Comparison of ENCODE assay signal across 8 cellular contexts in genomic region chr16:228151-228855, GRCh38. TPM values are rescaled to one million over a fixed set of nuclear protein-coding genes. Genes with fewer than 3 reads are reported as not detected.
DNase-seq lines count a peak whose midpoint lies in the region; ATAC-seq, FAIRE-seq and TF ChIP-seq lines count a peak whose summit lies in the region.

No MANE protein-coding gene starts in this region.

- DNase-seq in activated CD4-positive, alpha-beta T cell treated with anti-CD3 and anti-CD28 coated beads for 36 hours: no peak
- DNase-seq in activated CD4-positive, alpha-beta T cell treated with anti-CD3 and anti-CD28 coated beads, Interleukin-2, amount 50 U/mL, for 4 hours: no peak
- no peak for DNase-seq in MG63
- DNase-seq in breast epithelium (ENCODE audit: low spot score in 2 of 2): no peak
- DNase-seq in HepG2 (ENCODE audit: low spot score): peak; percentile 10
- DNase-seq in tibial artery: no peak
- DNase-seq in inferior parietal cortex (ENCODE audit: extremely low spot score): no peak
- DNase-seq in T-helper 9 cell: no peak

- TF ChIP-seq POLR2A in breast epithelium (IDR thresholded peaks at IDR 0.05) (no peak), HepG2 (IDR thresholded peaks at IDR 0.05; ENCODE audit: insufficient read depth in 1 of 2, low read depth in 2 of 2, low read length in 2 of 2) (no peak)

- peak overlapping the region; percentile 97 for H3K4me2 ChIP-seq in HepG2 (ENCODE audit: low read depth, low read length)

- no peaks in the 10 kb centered on the region for H3K27me3 ChIP-seq in MG63
- H3K27me3 ChIP-seq in breast epithelium: no peaks in the 10 kb centered on the region
- no peaks in the 10 kb centered on the region; a peak in 1 of 5 replicates for H3K27me3 ChIP-seq in HepG2 (ENCODE audit: control insufficient read depth in 1 of 2, insufficient read depth in 2 of 2, low read length in 2 of 2)
- no peaks in the 10 kb centered on the region for H3K27me3 ChIP-seq in tibial artery

- intact Hi-C loops in activated CD4-positive, alpha-beta T cell treated with anti-CD3 and anti-CD28 coated beads for 36 hours (cut with DNase I, micrococcal nuclease): loop anchor here in 1 of 2 experiments (5.0 kb wide), 1 partner anchor 299 kb away; the partner anchor contains the start of gene CAPN15
- intact Hi-C loops in breast epithelium (cut with DNase I; ENCODE audit: low total_unique reads) (no loop called here), HepG2 (cut with micrococcal nuclease; ENCODE audit: unreplicated experiment) (loop anchor here (5.0 kb wide), 1 partner anchor 134 kb away; no protein-coding TSS in a partner anchor), tibial artery (cut with DNase I; ENCODE audit: low total_unique reads) (no loop called here)

- H3K79me2 ChIP-seq in HepG2 (ENCODE audit: insufficient read depth, low read length): peaks cover 39% of the 10 kb centered on the region

- peaks cover 30% of the 10 kb centered on the region for H3K4me1 Mint-ChIP-seq in activated CD4-positive, alpha-beta T cell treated with anti-CD3 and anti-CD28 coated beads for 36 hours

- peak overlapping the region; percentile 78 for H3K4me3 ChIP-seq in MG63
- H3K4me3 ChIP-seq in breast epithelium: peak overlapping the region; percentile 69 to 99 (median 90)
- peak overlapping the region; percentile 91 to 99 (median 96) for H3K4me3 ChIP-seq in HepG2 (replicated peaks in 1 of 3; ENCODE audit: insufficient read depth in 1 of 3, low read depth in 2 of 3, low read length in 3 of 3)
- H3K4me3 ChIP-seq in tibial artery: peak overlapping the region; percentile 79 to 88

- no peak for TF ChIP-seq CTCF in breast epithelium (IDR thresholded peaks at IDR 0.05)
- no peak for TF ChIP-seq CTCF in HepG2 (CRISPR knock-in tag; IDR thresholded peaks at IDR 0.05)
- TF ChIP-seq CTCF in tibial artery (IDR thresholded peaks at IDR 0.05): no peak

- H3K27me3 Mint-ChIP-seq in activated CD4-positive, alpha-beta T cell treated with anti-CD3 and anti-CD28 coated beads for 36 hours: no peaks in the 10 kb centered on the region

- TSS peak; percentile 61 for BruUV-seq in HepG2 (replicated peaks; lab: Mats Ljungman, UMichigan)

- POLR2A ChIA-PET in activated CD4-positive, alpha-beta T cell treated with anti-CD3 and anti-CD28 coated beads for 36 hours (lab: Charles Lee): interaction anchor here (0.6 to 1.0 kb wide), 6 partner anchors 9 to 113 kb away, joined by 3 to 9 read pairs (median 3); no protein-coding TSS in a partner anchor
- POLR2A ChIA-PET in HepG2 (lab: Yijun Ruan, JAX): interaction anchor here (1.2 to 1.7 kb wide), 3 partner anchors 10 to 124 kb away, joined by 4 to 11 read pairs (median 10); partner anchors contain the start of gene AXIN1

- H3K9me3 ChIP-seq in MG63 (no peaks in the 10 kb centered on the region), breast epithelium (no peaks in the 10 kb centered on the region), HepG2 (ENCODE audit: low read length) (no peaks in the 10 kb centered on the region), tibial artery (no peaks in the 10 kb centered on the region)

- 16% methylated on average over 6 of the region's 10 CpGs for whole genome bisulfite sequencing in HepG2 (ENCODE audit: low lambda C conversion rate)

- H3K9me3 Mint-ChIP-seq in activated CD4-positive, alpha-beta T cell treated with anti-CD3 and anti-CD28 coated beads for 36 hours (ENCODE audit: low read depth): no peaks in the 10 kb centered on the region

- H3K27ac Mint-ChIP-seq in activated CD4-positive, alpha-beta T cell treated with anti-CD3 and anti-CD28 coated beads for 36 hours: peak overlapping the region; percentile 85

- peak overlapping the region; percentile 97 for H3K9ac ChIP-seq in HepG2 (ENCODE audit: insufficient read depth, low read depth, low read length)

- TF ChIP-seq RAD21 in HepG2 (CRISPR knock-in tag; IDR thresholded peaks at IDR 0.05): no peak

- CTCF ChIA-PET in activated CD4-positive, alpha-beta T cell treated with anti-CD3 and anti-CD28 coated beads for 36 hours (lab: Charles Lee): interaction anchor here (0.6 to 2.2 kb wide), 5 partner anchors 10 to 512 kb away, joined by 3 to 9 read pairs (median 5); partner anchors contain the start of gene CIAO3
- CTCF ChIA-PET in HepG2 (lab: Yijun Ruan, JAX; ENCODE audit: low intra/inter-chr PET ratio, low total read pairs): no interaction called here

- no peak for FAIRE-seq in HepG2 (lab: Jason Lieb, UNC)

- peaks cover 27% of the 10 kb centered on the region for H4K20me1 ChIP-seq in HepG2 (ENCODE audit: insufficient read depth, low read length)

- H3K4me3 Mint-ChIP-seq in activated CD4-positive, alpha-beta T cell treated with anti-CD3 and anti-CD28 coated beads for 36 hours: peak overlapping the region; percentile 92

- H3K4me1 ChIP-seq in breast epithelium: peaks cover 0 to 12% of the 10 kb centered on the region in 2 donors
- peaks cover 25% of the 10 kb centered on the region for H3K4me1 ChIP-seq in HepG2 (ENCODE audit: insufficient read depth, low read length)
- peaks cover 5 to 22% (median 14%) of the 10 kb centered on the region in 4 donors for H3K4me1 ChIP-seq in tibial artery

- H3K36me3 Mint-ChIP-seq in activated CD4-positive, alpha-beta T cell treated with anti-CD3 and anti-CD28 coated beads for 36 hours (ENCODE audit: low read depth): peaks cover 27% of the 10 kb centered on the region

- H3K36me3 ChIP-seq in MG63 (peaks cover 51% of the 10 kb centered on the region), breast epithelium (no peaks in the 10 kb centered on the region), HepG2 (replicated peaks in 1 of 2; ENCODE audit: control insufficient read depth in 1 of 2, insufficient read depth in 2 of 2, low read length in 2 of 2) (peaks cover 21 to 36% of the 10 kb centered on the region in 2 experiments), tibial artery (peaks cover 37 to 44% (median 40%) of the 10 kb centered on the region in 3 donors)

- peak; percentile 34 for ATAC-seq in activated CD4-positive, alpha-beta T cell treated with anti-CD3 and anti-CD28 coated beads for 36 hours
- peak; percentile 64 for ATAC-seq in HepG2

- TF ChIP-seq EP300 in HepG2 (IDR thresholded peaks at IDR 0.05; ENCODE audit: low read depth in 2 of 2, low read length in 2 of 2) (no peak), HepG2 (CRISPR knock-in tag; IDR thresholded peaks at IDR 0.05; ENCODE audit: borderline replicate concordance) (no peak)

- peak overlapping the region; percentile 95 to 99 for H3K27ac ChIP-seq in breast epithelium
- H3K27ac ChIP-seq in HepG2 (ENCODE audit: extremely low read length, insufficient read depth, low read length): peak overlapping the region; percentile 94
- H3K27ac ChIP-seq in tibial artery: peak overlapping the region; percentile 90 to 95

- no peak overlapping the region for H2AFZ ChIP-seq in HepG2 (ENCODE audit: low read length)

- in situ Hi-C loops in HepG2 (cut with HindIII; ENCODE audit: extremely low pct_ligation_motif_present, low pct_unique_long_range_greater_than_20kb): no loop called here

RNA-seq across cellular contexts. Expression of gene LUC7L, which starts 0.9 kb away (rescaled TPM):
- 10 to 100 TPM; 44.6 to 50.1 TPM for total RNA-seq in activated CD4-positive, alpha-beta T cell treated with anti-CD3 and anti-CD28 coated beads for 36 hours
- 45.1 and 58.4 TPM in 2 replicates for total RNA-seq in MG63 (2014; rRNA removed; shearing (Covaris generic); ENCODE audit: low replicate concordance)
- total RNA-seq in breast epithelium (100 to 1,000 TPM in 2 of 3 donors, 10 to 100 TPM in 1; 60.6 to 135 (median 107) TPM), HepG2 (2016; rRNA removed; fragmentation: Illumina TruSeq; extraction: Trizol) (37.3 and 56.9 TPM in 2 replicates)
- 25.5 and 29.1 TPM in 2 replicates for total RNA-seq in HepG2 (2016; cell fraction: cytosol; rRNA removed; fragmentation: Illumina TruSeq; extraction: Trizol; ENCODE audit: low read depth)
- 43.9 and 57.2 TPM in 2 replicates for total RNA-seq in HepG2 (2016; cell fraction: insoluble cytoplasmic fraction; rRNA removed; fragmentation: Illumina TruSeq; extraction: Trizol)
- total RNA-seq in HepG2 (2016; cell fraction: membrane; rRNA removed; fragmentation: Illumina TruSeq; extraction: Trizol): 16.2 and 21.8 TPM in 2 replicates
- total RNA-seq in HepG2 (2016; cell fraction: nucleus; rRNA removed; fragmentation: Illumina TruSeq; extraction: Trizol): 54.3 and 62.8 TPM in 2 replicates
- polyA plus RNA-seq in HepG2 (2011; rRNA removed): 48.7 and 49.0 TPM in 2 replicates
- polyA plus RNA-seq in HepG2 (2011; cell fraction: cytosol; rRNA removed): 15.2 and 20.9 TPM in 2 replicates
- 310 and 328 TPM in 2 replicates for polyA plus RNA-seq in HepG2 (2011; cell fraction: nucleus; rRNA removed)
- polyA plus RNA-seq in HepG2 (2012): 47.0 and 48.8 TPM in 2 replicates
- 11.6 and 12.4 TPM in 2 replicates for polyA plus RNA-seq in HepG2 (2016; cell fraction: cytosol; fragmentation: Illumina TruSeq; extraction: Trizol; ENCODE audit: low read depth)
- 45.6 and 50.0 TPM in 2 replicates for polyA plus RNA-seq in HepG2 (2016; cell fraction: insoluble cytoplasmic fraction; fragmentation: Illumina TruSeq; extraction: Trizol; ENCODE audit: low read depth)
- polyA plus RNA-seq in HepG2 (2016; cell fraction: membrane; fragmentation: Illumina TruSeq; extraction: Trizol; ENCODE audit: low read depth): 10.2 and 11.6 TPM in 2 replicates
- polyA plus RNA-seq in HepG2 (2016; cell fraction: nucleus; fragmentation: Illumina TruSeq; extraction: Trizol; ENCODE audit: insufficient read depth, low read depth): 113 and 119 TPM in 2 replicates
- 17.1 and 19.6 TPM in 2 replicates for polyA minus RNA-seq in HepG2 (2011; rRNA and poly(A)+ RNA removed; ENCODE audit: low replicate concordance)
- polyA minus RNA-seq in HepG2 (2011; cell fraction: cytosol; rRNA and poly(A)+ RNA removed): 6.7 and 10.6 TPM in 2 replicates
- polyA minus RNA-seq in HepG2 (2011; cell fraction: nucleus; rRNA and poly(A)+ RNA removed): 142 and 151 TPM in 2 replicates

RNA-seq across cellular contexts. Expression of gene FAM234A, which starts 6.3 kb away (rescaled TPM):
- total RNA-seq in activated CD4-positive, alpha-beta T cell treated with anti-CD3 and anti-CD28 coated beads for 36 hours: 10 to 100 TPM; 11.3 to 15.2 TPM
- total RNA-seq in MG63 (2014; rRNA removed; shearing (Covaris generic); ENCODE audit: low replicate concordance): 65.6 and 106 TPM in 2 replicates
- total RNA-seq in breast epithelium (10 to 100 TPM; 40.6 to 69.3 (median 44.1) TPM), HepG2 (2016; rRNA removed; fragmentation: Illumina TruSeq; extraction: Trizol) (15.5 and 29.2 TPM in 2 replicates)
- 11.6 and 13.4 TPM in 2 replicates for total RNA-seq in HepG2 (2016; cell fraction: cytosol; rRNA removed; fragmentation: Illumina TruSeq; extraction: Trizol; ENCODE audit: low read depth)
- 15.3 and 31.7 TPM in 2 replicates for total RNA-seq in HepG2 (2016; cell fraction: insoluble cytoplasmic fraction; rRNA removed; fragmentation: Illumina TruSeq; extraction: Trizol)
- 31.9 and 37.8 TPM in 2 replicates for total RNA-seq in HepG2 (2016; cell fraction: membrane; rRNA removed; fragmentation: Illumina TruSeq; extraction: Trizol)
- 27.3 and 30.0 TPM in 2 replicates for total RNA-seq in HepG2 (2016; cell fraction: nucleus; rRNA removed; fragmentation: Illumina TruSeq; extraction: Trizol)
- polyA plus RNA-seq in HepG2 (2011; rRNA removed): 34.4 and 40.2 TPM in 2 replicates
- polyA plus RNA-seq in HepG2 (2011; cell fraction: cytosol; rRNA removed): 26.3 and 36.7 TPM in 2 replicates
- polyA plus RNA-seq in HepG2 (2011; cell fraction: nucleus; rRNA removed): 59.9 and 63.5 TPM in 2 replicates
- 41.7 and 43.9 TPM in 2 replicates for polyA plus RNA-seq in HepG2 (2012)
- polyA plus RNA-seq in HepG2 (2016; cell fraction: cytosol; fragmentation: Illumina TruSeq; extraction: Trizol; ENCODE audit: low read depth): 14.9 and 22.9 TPM in 2 replicates
- polyA plus RNA-seq in HepG2 (2016; cell fraction: insoluble cytoplasmic fraction; fragmentation: Illumina TruSeq; extraction: Trizol; ENCODE audit: low read depth): 19.9 and 25.2 TPM in 2 replicates
- polyA plus RNA-seq in HepG2 (2016; cell fraction: membrane; fragmentation: Illumina TruSeq; extraction: Trizol; ENCODE audit: low read depth): 32.6 and 36.0 TPM in 2 replicates
- 60.5 and 64.6 TPM in 2 replicates for polyA plus RNA-seq in HepG2 (2016; cell fraction: nucleus; fragmentation: Illumina TruSeq; extraction: Trizol; ENCODE audit: insufficient read depth, low read depth)
- 12.9 and 44.2 TPM in 2 replicates for polyA minus RNA-seq in HepG2 (2011; rRNA and poly(A)+ RNA removed; ENCODE audit: low replicate concordance)
- polyA minus RNA-seq in HepG2 (2011; cell fraction: cytosol; rRNA and poly(A)+ RNA removed): 18.8 and 24.3 TPM in 2 replicates
- polyA minus RNA-seq in HepG2 (2011; cell fraction: nucleus; rRNA and poly(A)+ RNA removed): 14.2 and 16.0 TPM in 2 replicates

RNA-seq across cellular contexts. Expression of gene RGS11, which starts 47.4 kb away (rescaled TPM):
- under 1 TPM; 0.11 to 0.12 TPM for total RNA-seq in activated CD4-positive, alpha-beta T cell treated with anti-CD3 and anti-CD28 coated beads for 36 hours
- total RNA-seq in MG63 (2014; rRNA removed; shearing (Covaris generic); ENCODE audit: low replicate concordance): not detected in 2 replicates
- total RNA-seq in breast epithelium (1 to 10 TPM; 3.1 to 7.5 (median 5.9) TPM), HepG2 (2016; rRNA removed; fragmentation: Illumina TruSeq; extraction: Trizol) (not detected in 2 replicates)
- total RNA-seq in HepG2 (2016; cell fraction: cytosol; rRNA removed; fragmentation: Illumina TruSeq; extraction: Trizol; ENCODE audit: low read depth): not detected in 2 replicates
- total RNA-seq in HepG2 (2016; cell fraction: insoluble cytoplasmic fraction; rRNA removed; fragmentation: Illumina TruSeq; extraction: Trizol): not detected in 2 replicates
- not detected in 2 replicates for total RNA-seq in HepG2 (2016; cell fraction: membrane; rRNA removed; fragmentation: Illumina TruSeq; extraction: Trizol)
- total RNA-seq in HepG2 (2016; cell fraction: nucleus; rRNA removed; fragmentation: Illumina TruSeq; extraction: Trizol): not detected in 2 replicates
- polyA plus RNA-seq in HepG2 (2011; rRNA removed): 0.11 and 0.24 TPM in 2 replicates
- 0.03 TPM in 2 replicates for polyA plus RNA-seq in HepG2 (2011; cell fraction: cytosol; rRNA removed)
- polyA plus RNA-seq in HepG2 (2011; cell fraction: nucleus; rRNA removed): 3.2 and 3.4 TPM in 2 replicates
- 0.09 TPM in 2 replicates for polyA plus RNA-seq in HepG2 (2012)
- not detected in 2 replicates for polyA plus RNA-seq in HepG2 (2016; cell fraction: cytosol; fragmentation: Illumina TruSeq; extraction: Trizol; ENCODE audit: low read depth)
- not detected in 2 replicates for polyA plus RNA-seq in HepG2 (2016; cell fraction: insoluble cytoplasmic fraction; fragmentation: Illumina TruSeq; extraction: Trizol; ENCODE audit: low read depth)
- not detected in 2 replicates for polyA plus RNA-seq in HepG2 (2016; cell fraction: membrane; fragmentation: Illumina TruSeq; extraction: Trizol; ENCODE audit: low read depth)
- polyA plus RNA-seq in HepG2 (2016; cell fraction: nucleus; fragmentation: Illumina TruSeq; extraction: Trizol; ENCODE audit: insufficient read depth, low read depth): not detected in 2 replicates
- not detected in 2 replicates for polyA minus RNA-seq in HepG2 (2011; rRNA and poly(A)+ RNA removed; ENCODE audit: low replicate concordance)
- polyA minus RNA-seq in HepG2 (2011; cell fraction: cytosol; rRNA and poly(A)+ RNA removed): not detected in 2 replicates
- polyA minus RNA-seq in HepG2 (2011; cell fraction: nucleus; rRNA and poly(A)+ RNA removed): 0.25 and 0.26 TPM in 2 replicates

RNA-seq across cellular contexts. Expression of gene HBQ1, which starts 48.0 kb away (rescaled TPM):
- total RNA-seq in activated CD4-positive, alpha-beta T cell treated with anti-CD3 and anti-CD28 coated beads for 36 hours: 1 to 10 TPM in 1 of 2 experiments, under 1 TPM in 1; 0.37 to 1.1 TPM
- total RNA-seq in MG63 (2014; rRNA removed; shearing (Covaris generic); ENCODE audit: low replicate concordance): not detected in 2 replicates
- total RNA-seq in breast epithelium: not detected
- total RNA-seq in HepG2 (2016; rRNA removed; fragmentation: Illumina TruSeq; extraction: Trizol): 7.4 and 8.0 TPM in 2 replicates
- total RNA-seq in HepG2 (2016; cell fraction: cytosol; rRNA removed; fragmentation: Illumina TruSeq; extraction: Trizol; ENCODE audit: low read depth): 7.9 and 8.5 TPM in 2 replicates
- total RNA-seq in HepG2 (2016; cell fraction: insoluble cytoplasmic fraction; rRNA removed; fragmentation: Illumina TruSeq; extraction: Trizol): 9.1 TPM in 2 replicates
- total RNA-seq in HepG2 (2016; cell fraction: membrane; rRNA removed; fragmentation: Illumina TruSeq; extraction: Trizol): 7.5 and 8.9 TPM in 2 replicates
- total RNA-seq in HepG2 (2016; cell fraction: nucleus; rRNA removed; fragmentation: Illumina TruSeq; extraction: Trizol): 2.1 TPM in 2 replicates
- 4.9 and 7.6 TPM in 2 replicates for polyA plus RNA-seq in HepG2 (2011; rRNA removed)
- 7.7 and 17.3 TPM in 2 replicates for polyA plus RNA-seq in HepG2 (2011; cell fraction: cytosol; rRNA removed)
- 19.1 TPM in 2 replicates for polyA plus RNA-seq in HepG2 (2011; cell fraction: nucleus; rRNA removed)
- polyA plus RNA-seq in HepG2 (2012): 5.0 and 5.6 TPM in 2 replicates
- 9.3 and 10.2 TPM in 2 replicates for polyA plus RNA-seq in HepG2 (2016; cell fraction: cytosol; fragmentation: Illumina TruSeq; extraction: Trizol; ENCODE audit: low read depth)
- 5.3 and 6.0 TPM in 2 replicates for polyA plus RNA-seq in HepG2 (2016; cell fraction: insoluble cytoplasmic fraction; fragmentation: Illumina TruSeq; extraction: Trizol; ENCODE audit: low read depth)
- 7.0 and 9.3 TPM in 2 replicates for polyA plus RNA-seq in HepG2 (2016; cell fraction: membrane; fragmentation: Illumina TruSeq; extraction: Trizol; ENCODE audit: low read depth)
- 6.8 and 8.4 TPM in 2 replicates for polyA plus RNA-seq in HepG2 (2016; cell fraction: nucleus; fragmentation: Illumina TruSeq; extraction: Trizol; ENCODE audit: insufficient read depth, low read depth)
- 2.2 TPM in 1 of 2 replicates, not detected in the other for polyA minus RNA-seq in HepG2 (2011; rRNA and poly(A)+ RNA removed; ENCODE audit: low replicate concordance)
- polyA minus RNA-seq in HepG2 (2011; cell fraction: cytosol; rRNA and poly(A)+ RNA removed): 1.8 TPM in 2 replicates
- polyA minus RNA-seq in HepG2 (2011; cell fraction: nucleus; rRNA and poly(A)+ RNA removed): 1.5 TPM in 1 of 2 replicates, not detected in the other

RNA-seq across cellular contexts. Expression of gene HBA1, which starts 51.8 kb away (rescaled TPM):
- total RNA-seq in activated CD4-positive, alpha-beta T cell treated with anti-CD3 and anti-CD28 coated beads for 36 hours: not detected
- not detected in 2 replicates for total RNA-seq in MG63 (2014; rRNA removed; shearing (Covaris generic); ENCODE audit: low replicate concordance)
- total RNA-seq in breast epithelium (10 to 100 TPM in 2 of 3 donors, 1 to 10 TPM in 1; 5.6 to 15.2 (median 10.4) TPM), HepG2 (2016; rRNA removed; fragmentation: Illumina TruSeq; extraction: Trizol) (0.42 TPM in 1 of 2 replicates, not detected in the other)
- 0.71 TPM in 1 of 2 replicates, not detected in the other for total RNA-seq in HepG2 (2016; cell fraction: cytosol; rRNA removed; fragmentation: Illumina TruSeq; extraction: Trizol; ENCODE audit: low read depth)
- 1.00 TPM in 1 of 2 replicates, not detected in the other for total RNA-seq in HepG2 (2016; cell fraction: insoluble cytoplasmic fraction; rRNA removed; fragmentation: Illumina TruSeq; extraction: Trizol)
- total RNA-seq in HepG2 (2016; cell fraction: membrane; rRNA removed; fragmentation: Illumina TruSeq; extraction: Trizol): not detected in 2 replicates
- total RNA-seq in HepG2 (2016; cell fraction: nucleus; rRNA removed; fragmentation: Illumina TruSeq; extraction: Trizol): not detected in 2 replicates
- 0.27 and 0.59 TPM in 2 replicates for polyA plus RNA-seq in HepG2 (2011; rRNA removed)
- polyA plus RNA-seq in HepG2 (2011; cell fraction: cytosol; rRNA removed): 0.35 and 2.5 TPM in 2 replicates
- polyA plus RNA-seq in HepG2 (2011; cell fraction: nucleus; rRNA removed): 0.82 and 0.88 TPM in 2 replicates
- polyA plus RNA-seq in HepG2 (2012): 1.5 TPM in 1 of 2 replicates, not detected in the other
- polyA plus RNA-seq in HepG2 (2016; cell fraction: cytosol; fragmentation: Illumina TruSeq; extraction: Trizol; ENCODE audit: low read depth): not detected in 2 replicates
- polyA plus RNA-seq in HepG2 (2016; cell fraction: insoluble cytoplasmic fraction; fragmentation: Illumina TruSeq; extraction: Trizol; ENCODE audit: low read depth): 2.2 TPM in 1 of 2 replicates, not detected in the other
- polyA plus RNA-seq in HepG2 (2016; cell fraction: membrane; fragmentation: Illumina TruSeq; extraction: Trizol; ENCODE audit: low read depth): 1.2 and 1.7 TPM in 2 replicates
- polyA plus RNA-seq in HepG2 (2016; cell fraction: nucleus; fragmentation: Illumina TruSeq; extraction: Trizol; ENCODE audit: insufficient read depth, low read depth): not detected in 2 replicates
- polyA minus RNA-seq in HepG2 (2011; rRNA and poly(A)+ RNA removed; ENCODE audit: low replicate concordance): 3.3 and 4.3 TPM in 2 replicates
- polyA minus RNA-seq in HepG2 (2011; cell fraction: cytosol; rRNA and poly(A)+ RNA removed): 1.3 TPM in 1 of 2 replicates, not detected in the other
- not detected in 2 replicates for polyA minus RNA-seq in HepG2 (2011; cell fraction: nucleus; rRNA and poly(A)+ RNA removed)
